Comparison of ENCODE assay signal across 4 cellular contexts in genomic region chr17:38911731-38912081, GRCh38. TPM values are rescaled to one million over a fixed set of nuclear protein-coding genes. Genes with fewer than 3 reads are reported as not detected.
"Had no signal": no experiment of that assay in that cellular context is flagged by ENCODE, and none has a peak within 500 bp of the region (broad histone marks: within the 10 kb centered on the region; RNA-seq: fewer than 3 reads in every experiment).

No MANE protein-coding gene starts in this region.

RNA-seq across cellular contexts. Expression of gene FBXO47, which starts 55.5 kb away (rescaled TPM):
- total RNA-seq: kidney epithelial cell, left ventricle myocardium superior, mucosa of gallbladder, omental fat pad had no signal
